1 cellular context compared by ENCODE assay signal in the genomic region with DNA sequence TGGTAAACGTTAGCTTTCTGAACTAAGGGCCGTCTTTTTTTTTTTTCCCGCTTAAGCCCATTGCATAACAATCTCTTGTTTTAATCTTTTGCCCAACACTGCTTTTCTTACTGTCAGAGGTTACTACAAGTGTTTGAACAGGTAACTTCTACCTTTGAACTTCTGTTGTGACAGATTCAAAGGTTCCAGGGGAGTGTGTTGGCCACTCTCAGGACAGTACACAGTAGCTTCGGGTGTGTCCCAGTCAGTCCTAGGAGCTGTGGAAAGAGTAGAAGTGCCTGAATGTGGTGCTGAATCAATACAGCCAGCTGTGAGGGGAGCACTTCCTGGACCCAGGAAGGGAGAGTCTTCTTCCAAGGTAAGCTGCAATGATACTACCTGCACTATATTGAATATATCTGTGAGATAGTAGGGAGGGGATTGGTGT.
TF ChIP-seq lines count a peak whose summit lies in the region.

A gene with protein sequence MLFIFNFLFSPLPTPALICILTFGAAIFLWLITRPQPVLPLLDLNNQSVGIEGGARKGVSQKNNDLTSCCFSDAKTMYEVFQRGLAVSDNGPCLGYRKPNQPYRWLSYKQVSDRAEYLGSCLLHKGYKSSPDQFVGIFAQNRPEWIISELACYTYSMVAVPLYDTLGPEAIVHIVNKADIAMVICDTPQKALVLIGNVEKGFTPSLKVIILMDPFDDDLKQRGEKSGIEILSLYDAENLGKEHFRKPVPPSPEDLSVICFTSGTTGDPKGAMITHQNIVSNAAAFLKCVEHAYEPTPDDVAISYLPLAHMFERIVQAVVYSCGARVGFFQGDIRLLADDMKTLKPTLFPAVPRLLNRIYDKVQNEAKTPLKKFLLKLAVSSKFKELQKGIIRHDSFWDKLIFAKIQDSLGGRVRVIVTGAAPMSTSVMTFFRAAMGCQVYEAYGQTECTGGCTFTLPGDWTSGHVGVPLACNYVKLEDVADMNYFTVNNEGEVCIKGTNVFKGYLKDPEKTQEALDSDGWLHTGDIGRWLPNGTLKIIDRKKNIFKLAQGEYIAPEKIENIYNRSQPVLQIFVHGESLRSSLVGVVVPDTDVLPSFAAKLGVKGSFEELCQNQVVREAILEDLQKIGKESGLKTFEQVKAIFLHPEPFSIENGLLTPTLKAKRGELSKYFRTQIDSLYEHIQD (plus strand): TSS at position 205 of the 427 bp plus-strand sequence. CDS start 20,831 bp downstream, outside the sequence.

TF ChIP-seq in HepG2, 621 proteins besides CTCF, POLR2A, EP300 and RAD21 (continued from another document and continues in another):
- TF ChIP-seq, protein P1, sequence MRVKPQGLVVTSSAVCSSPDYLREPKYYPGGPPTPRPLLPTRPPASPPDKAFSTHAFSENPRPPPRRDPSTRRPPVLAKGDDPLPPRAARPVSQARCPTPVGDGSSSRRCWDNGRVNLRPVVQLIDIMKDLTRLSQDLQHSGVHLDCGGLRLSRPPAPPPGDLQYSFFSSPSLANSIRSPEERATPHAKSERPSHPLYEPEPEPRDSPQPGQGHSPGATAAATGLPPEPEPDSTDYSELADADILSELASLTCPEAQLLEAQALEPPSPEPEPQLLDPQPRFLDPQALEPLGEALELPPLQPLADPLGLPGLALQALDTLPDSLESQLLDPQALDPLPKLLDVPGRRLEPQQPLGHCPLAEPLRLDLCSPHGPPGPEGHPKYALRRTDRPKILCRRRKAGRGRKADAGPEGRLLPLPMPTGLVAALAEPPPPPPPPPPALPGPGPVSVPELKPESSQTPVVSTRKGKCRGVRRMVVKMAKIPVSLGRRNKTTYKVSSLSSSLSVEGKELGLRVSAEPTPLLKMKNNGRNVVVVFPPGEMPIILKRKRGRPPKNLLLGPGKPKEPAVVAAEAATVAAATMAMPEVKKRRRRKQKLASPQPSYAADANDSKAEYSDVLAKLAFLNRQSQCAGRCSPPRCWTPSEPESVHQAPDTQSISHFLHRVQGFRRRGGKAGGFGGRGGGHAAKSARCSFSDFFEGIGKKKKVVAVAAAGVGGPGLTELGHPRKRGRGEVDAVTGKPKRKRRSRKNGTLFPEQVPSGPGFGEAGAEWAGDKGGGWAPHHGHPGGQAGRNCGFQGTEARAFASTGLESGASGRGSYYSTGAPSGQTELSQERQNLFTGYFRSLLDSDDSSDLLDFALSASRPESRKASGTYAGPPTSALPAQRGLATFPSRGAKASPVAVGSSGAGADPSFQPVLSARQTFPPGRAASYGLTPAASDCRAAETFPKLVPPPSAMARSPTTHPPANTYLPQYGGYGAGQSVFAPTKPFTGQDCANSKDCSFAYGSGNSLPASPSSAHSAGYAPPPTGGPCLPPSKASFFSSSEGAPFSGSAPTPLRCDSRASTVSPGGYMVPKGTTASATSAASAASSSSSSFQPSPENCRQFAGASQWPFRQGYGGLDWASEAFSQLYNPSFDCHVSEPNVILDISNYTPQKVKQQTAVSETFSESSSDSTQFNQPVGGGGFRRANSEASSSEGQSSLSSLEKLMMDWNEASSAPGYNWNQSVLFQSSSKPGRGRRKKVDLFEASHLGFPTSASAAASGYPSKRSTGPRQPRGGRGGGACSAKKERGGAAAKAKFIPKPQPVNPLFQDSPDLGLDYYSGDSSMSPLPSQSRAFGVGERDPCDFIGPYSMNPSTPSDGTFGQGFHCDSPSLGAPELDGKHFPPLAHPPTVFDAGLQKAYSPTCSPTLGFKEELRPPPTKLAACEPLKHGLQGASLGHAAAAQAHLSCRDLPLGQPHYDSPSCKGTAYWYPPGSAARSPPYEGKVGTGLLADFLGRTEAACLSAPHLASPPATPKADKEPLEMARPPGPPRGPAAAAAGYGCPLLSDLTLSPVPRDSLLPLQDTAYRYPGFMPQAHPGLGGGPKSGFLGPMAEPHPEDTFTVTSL (CRISPR knock-in tag; IDR thresholded peaks at IDR 0.05; ENCODE audit: borderline replicate concordance): peak; percentile 87; the same call in 1 of the 2 replicates
- TF ChIP-seq, protein P2, sequence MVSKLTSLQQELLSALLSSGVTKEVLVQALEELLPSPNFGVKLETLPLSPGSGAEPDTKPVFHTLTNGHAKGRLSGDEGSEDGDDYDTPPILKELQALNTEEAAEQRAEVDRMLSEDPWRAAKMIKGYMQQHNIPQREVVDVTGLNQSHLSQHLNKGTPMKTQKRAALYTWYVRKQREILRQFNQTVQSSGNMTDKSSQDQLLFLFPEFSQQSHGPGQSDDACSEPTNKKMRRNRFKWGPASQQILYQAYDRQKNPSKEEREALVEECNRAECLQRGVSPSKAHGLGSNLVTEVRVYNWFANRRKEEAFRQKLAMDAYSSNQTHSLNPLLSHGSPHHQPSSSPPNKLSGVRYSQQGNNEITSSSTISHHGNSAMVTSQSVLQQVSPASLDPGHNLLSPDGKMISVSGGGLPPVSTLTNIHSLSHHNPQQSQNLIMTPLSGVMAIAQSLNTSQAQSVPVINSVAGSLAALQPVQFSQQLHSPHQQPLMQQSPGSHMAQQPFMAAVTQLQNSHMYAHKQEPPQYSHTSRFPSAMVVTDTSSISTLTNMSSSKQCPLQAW (CRISPR knock-in tag; IDR thresholded peaks at IDR 0.05): no peak
- TF ChIP-seq TCF7 (IDR thresholded peaks at IDR 0.05; ENCODE audit: low read depth) (peak; percentile 92), POLR2G (IDR thresholded peaks at IDR 0.05; ENCODE audit: low read depth, low read length) (peak; percentile 68), ZNF232 (CRISPR knock-in tag; IDR thresholded peaks at IDR 0.05; ENCODE audit: borderline replicate concordance) (peak; percentile 83), ZNF510 (CRISPR knock-in tag; IDR thresholded peaks at IDR 0.05; ENCODE audit: low read depth) (no peak), MYC (CRISPR knock-in tag; IDR thresholded peaks at IDR 0.05; ENCODE audit: borderline replicate concordance) (no peak; the same call in 1 of the 2 replicates), ZNF775 (CRISPR knock-in tag; IDR thresholded peaks at IDR 0.05; ENCODE audit: borderline replicate concordance) (no peak), ZNF337 (CRISPR knock-in tag; IDR thresholded peaks at IDR 0.05; ENCODE audit: borderline replicate concordance, low read depth) (no peak), ZNF253 (CRISPR knock-in tag; IDR thresholded peaks at IDR 0.05; ENCODE audit: borderline replicate concordance) (no peak), TEAD3 (CRISPR knock-in tag; optimal IDR thresholded peaks at IDR 0.05; ENCODE audit: borderline replicate concordance) (peak; percentile 62), MAFK (conservative IDR thresholded peaks at IDR 0.05 in 1 of 2, IDR thresholded peaks at IDR 0.05 in 1 of 2; ENCODE audit: low read length in 2 of 2) (no peak), SYNCRIP (IDR thresholded peaks at IDR 0.05; ENCODE audit: insufficient read depth, low read depth, low read length) (no peak), MIER3 (CRISPR knock-in tag; IDR thresholded peaks at IDR 0.05; ENCODE audit: borderline replicate concordance) (peak; percentile 68; the same call in 1 of the 2 replicates), ZNF749 (CRISPR knock-in tag; IDR thresholded peaks at IDR 0.05; ENCODE audit: borderline replicate concordance) (no peak), RFXAP (CRISPR knock-in tag; IDR thresholded peaks at IDR 0.05; ENCODE audit: borderline replicate concordance) (no peak), SMAD9 (CRISPR knock-in tag; IDR thresholded peaks at IDR 0.05) (no peak), ZNF83 (CRISPR knock-in tag; IDR thresholded peaks at IDR 0.05; ENCODE audit: borderline replicate concordance) (no peak), MLLT10 (CRISPR knock-in tag; IDR thresholded peaks at IDR 0.05) (no peak), EHMT2 (IDR thresholded peaks at IDR 0.05; ENCODE audit: borderline replicate concordance, low read depth, low read length) (no peak), EED (CRISPR knock-in tag; IDR thresholded peaks at IDR 0.05) (no peak), ZNF75D (CRISPR knock-in tag; IDR thresholded peaks at IDR 0.05; ENCODE audit: borderline replicate concordance) (no peak), BCL6 (CRISPR knock-in tag; IDR thresholded peaks at IDR 0.05) (peak; percentile 87), FLYWCH1 (CRISPR knock-in tag; IDR thresholded peaks at IDR 0.05) (no peak), ATRX (CRISPR knock-in tag; IDR thresholded peaks at IDR 0.05; ENCODE audit: borderline replicate concordance) (no peak), ZNF670 (CRISPR knock-in tag; IDR thresholded peaks at IDR 0.05; ENCODE audit: borderline replicate concordance) (no peak)
- TF ChIP-seq, protein P3, sequence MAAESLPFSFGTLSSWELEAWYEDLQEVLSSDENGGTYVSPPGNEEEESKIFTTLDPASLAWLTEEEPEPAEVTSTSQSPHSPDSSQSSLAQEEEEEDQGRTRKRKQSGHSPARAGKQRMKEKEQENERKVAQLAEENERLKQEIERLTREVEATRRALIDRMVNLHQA (CRISPR knock-in tag; IDR thresholded peaks at IDR 0.05): no peak
- TF ChIP-seq, protein P4, sequence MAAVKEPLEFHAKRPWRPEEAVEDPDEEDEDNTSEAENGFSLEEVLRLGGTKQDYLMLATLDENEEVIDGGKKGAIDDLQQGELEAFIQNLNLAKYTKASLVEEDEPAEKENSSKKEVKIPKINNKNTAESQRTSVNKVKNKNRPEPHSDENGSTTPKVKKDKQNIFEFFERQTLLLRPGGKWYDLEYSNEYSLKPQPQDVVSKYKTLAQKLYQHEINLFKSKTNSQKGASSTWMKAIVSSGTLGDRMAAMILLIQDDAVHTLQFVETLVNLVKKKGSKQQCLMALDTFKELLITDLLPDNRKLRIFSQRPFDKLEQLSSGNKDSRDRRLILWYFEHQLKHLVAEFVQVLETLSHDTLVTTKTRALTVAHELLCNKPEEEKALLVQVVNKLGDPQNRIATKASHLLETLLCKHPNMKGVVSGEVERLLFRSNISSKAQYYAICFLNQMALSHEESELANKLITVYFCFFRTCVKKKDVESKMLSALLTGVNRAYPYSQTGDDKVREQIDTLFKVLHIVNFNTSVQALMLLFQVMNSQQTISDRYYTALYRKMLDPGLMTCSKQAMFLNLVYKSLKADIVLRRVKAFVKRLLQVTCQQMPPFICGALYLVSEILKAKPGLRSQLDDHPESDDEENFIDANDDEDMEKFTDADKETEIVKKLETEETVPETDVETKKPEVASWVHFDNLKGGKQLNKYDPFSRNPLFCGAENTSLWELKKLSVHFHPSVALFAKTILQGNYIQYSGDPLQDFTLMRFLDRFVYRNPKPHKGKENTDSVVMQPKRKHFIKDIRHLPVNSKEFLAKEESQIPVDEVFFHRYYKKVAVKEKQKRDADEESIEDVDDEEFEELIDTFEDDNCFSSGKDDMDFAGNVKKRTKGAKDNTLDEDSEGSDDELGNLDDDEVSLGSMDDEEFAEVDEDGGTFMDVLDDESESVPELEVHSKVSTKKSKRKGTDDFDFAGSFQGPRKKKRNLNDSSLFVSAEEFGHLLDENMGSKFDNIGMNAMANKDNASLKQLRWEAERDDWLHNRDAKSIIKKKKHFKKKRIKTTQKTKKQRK (IDR thresholded peaks at IDR 0.05; ENCODE audit: low read length): no peak
- TF ChIP-seq, protein P5, sequence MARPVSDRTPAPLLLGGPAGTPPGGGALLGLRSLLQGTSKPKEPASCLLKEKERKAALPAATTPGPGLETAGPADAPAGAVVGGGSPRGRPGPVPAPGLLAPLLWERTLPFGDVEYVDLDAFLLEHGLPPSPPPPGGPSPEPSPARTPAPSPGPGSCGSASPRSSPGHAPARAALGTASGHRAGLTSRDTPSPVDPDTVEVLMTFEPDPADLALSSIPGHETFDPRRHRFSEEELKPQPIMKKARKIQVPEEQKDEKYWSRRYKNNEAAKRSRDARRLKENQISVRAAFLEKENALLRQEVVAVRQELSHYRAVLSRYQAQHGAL (CRISPR knock-in tag; IDR thresholded peaks at IDR 0.05; ENCODE audit: not compliant biosample characterization): no peak
- TF ChIP-seq, protein P6, sequence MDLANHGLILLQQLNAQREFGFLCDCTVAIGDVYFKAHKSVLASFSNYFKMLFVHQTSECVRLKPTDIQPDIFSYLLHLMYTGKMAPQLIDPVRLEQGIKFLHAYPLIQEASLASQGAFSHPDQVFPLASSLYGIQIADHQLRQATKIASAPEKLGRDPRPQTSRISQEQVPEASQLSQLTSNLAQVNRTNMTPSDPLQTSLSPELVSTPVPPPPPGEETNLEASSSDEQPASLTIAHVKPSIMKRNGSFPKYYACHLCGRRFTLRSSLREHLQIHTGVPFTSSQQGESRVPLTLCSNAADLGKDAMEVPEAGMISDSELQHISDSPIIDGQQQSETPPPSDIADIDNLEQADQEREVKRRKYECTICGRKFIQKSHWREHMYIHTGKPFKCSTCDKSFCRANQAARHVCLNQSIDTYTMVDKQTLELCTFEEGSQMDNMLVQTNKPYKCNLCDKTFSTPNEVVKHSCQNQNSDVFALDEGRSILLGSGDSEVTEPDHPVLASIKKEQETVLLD (CRISPR knock-in tag; IDR thresholded peaks at IDR 0.05; ENCODE audit: low read depth): no peak
- TF ChIP-seq, protein P7, sequence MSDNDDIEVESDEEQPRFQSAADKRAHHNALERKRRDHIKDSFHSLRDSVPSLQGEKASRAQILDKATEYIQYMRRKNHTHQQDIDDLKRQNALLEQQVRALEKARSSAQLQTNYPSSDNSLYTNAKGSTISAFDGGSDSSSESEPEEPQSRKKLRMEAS (IDR thresholded peaks at IDR 0.05): peak; percentile 38; the same call in 1 of the 2 replicates
- TF ChIP-seq, protein P8, sequence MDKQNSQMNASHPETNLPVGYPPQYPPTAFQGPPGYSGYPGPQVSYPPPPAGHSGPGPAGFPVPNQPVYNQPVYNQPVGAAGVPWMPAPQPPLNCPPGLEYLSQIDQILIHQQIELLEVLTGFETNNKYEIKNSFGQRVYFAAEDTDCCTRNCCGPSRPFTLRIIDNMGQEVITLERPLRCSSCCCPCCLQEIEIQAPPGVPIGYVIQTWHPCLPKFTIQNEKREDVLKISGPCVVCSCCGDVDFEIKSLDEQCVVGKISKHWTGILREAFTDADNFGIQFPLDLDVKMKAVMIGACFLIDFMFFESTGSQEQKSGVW (CRISPR knock-in tag; IDR thresholded peaks at IDR 0.05; ENCODE audit: borderline replicate concordance): no peak
- TF ChIP-seq, protein P9, sequence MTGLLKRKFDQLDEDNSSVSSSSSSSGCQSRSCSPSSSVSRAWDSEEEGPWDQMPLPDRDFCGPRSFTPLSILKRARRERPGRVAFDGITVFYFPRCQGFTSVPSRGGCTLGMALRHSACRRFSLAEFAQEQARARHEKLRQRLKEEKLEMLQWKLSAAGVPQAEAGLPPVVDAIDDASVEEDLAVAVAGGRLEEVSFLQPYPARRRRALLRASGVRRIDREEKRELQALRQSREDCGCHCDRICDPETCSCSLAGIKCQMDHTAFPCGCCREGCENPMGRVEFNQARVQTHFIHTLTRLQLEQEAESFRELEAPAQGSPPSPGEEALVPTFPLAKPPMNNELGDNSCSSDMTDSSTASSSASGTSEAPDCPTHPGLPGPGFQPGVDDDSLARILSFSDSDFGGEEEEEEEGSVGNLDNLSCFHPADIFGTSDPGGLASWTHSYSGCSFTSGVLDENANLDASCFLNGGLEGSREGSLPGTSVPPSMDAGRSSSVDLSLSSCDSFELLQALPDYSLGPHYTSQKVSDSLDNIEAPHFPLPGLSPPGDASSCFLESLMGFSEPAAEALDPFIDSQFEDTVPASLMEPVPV (CRISPR knock-in tag; IDR thresholded peaks at IDR 0.05): no peak
